In the genomic region with DNA sequence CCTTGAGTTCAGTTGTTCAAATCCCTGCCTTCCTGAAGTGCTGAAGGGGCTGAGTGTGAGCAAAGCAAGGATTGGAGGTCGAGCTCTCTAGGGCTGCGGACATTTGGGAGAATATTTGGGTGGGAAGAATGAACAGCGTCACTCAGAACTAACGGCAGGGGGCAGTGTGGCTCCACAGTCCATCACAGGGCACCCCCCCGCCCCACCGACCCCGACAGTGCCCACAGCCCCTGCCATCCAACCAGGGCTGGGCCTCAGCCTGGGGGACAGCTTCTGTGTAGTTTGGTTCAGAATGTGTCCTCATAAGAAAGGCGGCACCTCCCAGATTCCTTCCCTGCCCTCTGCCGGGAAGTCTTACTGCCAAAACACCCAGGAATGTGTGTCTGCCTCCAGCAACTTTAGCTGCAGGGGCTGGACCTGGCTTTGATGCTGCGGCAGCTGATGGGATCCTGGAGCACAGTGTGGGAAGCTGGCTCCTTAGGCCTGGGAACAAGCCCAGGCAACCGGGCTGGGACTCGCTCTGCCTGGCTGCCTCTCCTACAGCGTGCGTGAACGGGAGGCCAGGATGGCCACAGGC, we compare ENCODE assay signal across 9 cellular contexts.
DNase-seq lines count a peak whose midpoint lies in the region; ATAC-seq, FAIRE-seq and TF ChIP-seq lines count a peak whose summit lies in the region.
"Had no signal": no experiment of that assay in that cellular context is flagged by ENCODE, and none has a peak within 500 bp of the region (broad histone marks: within the 10 kb centered on the region; RNA-seq: fewer than 3 reads in every experiment).

No MANE protein-coding gene starts in this region.

- POLR2A ChIA-PET in K562 (lab: Yijun Ruan, JAX), result interaction anchor here (0.6 kb wide), 1 partner anchor 60 kb away, joined by 5 read pairs; no protein-coding TSS in a partner anchor

- H3K4me1 ChIP-seq in K562 (replicated peaks in 1 of 2; ENCODE audit: control insufficient read depth in 2 of 2, insufficient read depth in 2 of 2, low read length in 2 of 2), result no peaks in the 10 kb centered on the region
- H3K4me1 ChIP-seq in sigmoid colon, result peaks cover 0 to 50% (median 45%) of the 10 kb centered on the region in 4 donors
- H3K4me1 ChIP-seq: HAP-1 had no signal

- H2AFZ ChIP-seq in K562 (ENCODE audit: low read depth, low read length), result no peak overlapping the region

- peak; percentile 85 for FAIRE-seq in K562 (lab: Jason Lieb, UNC)

- peak; percentile 90 for ATAC-seq in K562
- ATAC-seq in HG02763 (IDR thresholded peaks at IDR 0.05; ENCODE audit: unreplicated experiment), result no peak
- no peak for ATAC-seq in HG03565 (IDR thresholded peaks at IDR 0.05; ENCODE audit: unreplicated experiment)

- H3K27me3 ChIP-seq in K562 (ENCODE audit: control insufficient read depth in 2 of 2, insufficient read depth in 2 of 2, low read length in 2 of 2) (peaks cover 16 to 54% of the 10 kb centered on the region in 2 experiments), sigmoid colon (no peaks in the 10 kb centered on the region)

- H3K4me3 ChIP-seq in K562 (no peak overlapping the region), sigmoid colon (peak overlapping the region in 1 of 4 donors; percentile 8)
- H3K4me3 ChIP-seq: HAP-1 had no signal

- TF ChIP-seq CTCF in K562 (IDR thresholded peaks at IDR 0.05 in 2 of 3, conservative IDR thresholded peaks at IDR 0.05 in 1 of 3; ENCODE audit: insufficient read depth in 2 of 3, low read depth in 1 of 3, low read length in 3 of 3) (peak; percentile 64 to 79 (median 71)), sigmoid colon (IDR thresholded peaks at IDR 0.05) (peak; percentile 66 to 92 (median 84))

- TF ChIP-seq EP300 in K562 (IDR thresholded peaks at IDR 0.05; ENCODE audit: low read length) (no peak), sigmoid colon (IDR thresholded peaks at IDR 0.05) (no peak)

- H3K9ac ChIP-seq in K562 (ENCODE audit: insufficient read depth in 1 of 2, low read depth in 2 of 2, low read length in 2 of 2), result no peak overlapping the region

- H3K9me3 ChIP-seq in K562 (replicated peaks; ENCODE audit: control insufficient read depth, insufficient read depth, low read depth, low read length), result no peaks in the 10 kb centered on the region
- H3K9me3 ChIP-seq in sigmoid colon, result no peaks in the 10 kb centered on the region
- H3K9me3 ChIP-seq: HAP-1 had no signal

- CTCF ChIA-PET in K562 (lab: Yijun Ruan, JAX; ENCODE audit: low intra/inter-chr PET ratio), result interaction anchor here (0.6 to 1.7 kb wide), 7 partner anchors 166 to 504 kb away, joined by 3 to 19 read pairs (median 4); no protein-coding TSS in a partner anchor

- H3K79me2 ChIP-seq in K562 (ENCODE audit: control insufficient read depth, insufficient read depth, low read length), result no peaks in the 10 kb centered on the region

- H3K27ac ChIP-seq in K562 (ENCODE audit: extremely low read depth, low read depth, low read length), result no peak overlapping the region
- peak overlapping the region; percentile 68 to 77 (median 72) for H3K27ac ChIP-seq in sigmoid colon

- no peak overlapping the region for H3K4me2 ChIP-seq in K562 (ENCODE audit: insufficient read depth, low read length)

- H3K9me1 ChIP-seq in K562 (ENCODE audit: control insufficient read depth, insufficient read depth, low read length), result no peaks in the 10 kb centered on the region

- H3K36me3 ChIP-seq in K562 (ENCODE audit: control insufficient read depth, insufficient read depth, low read length) (no peaks in the 10 kb centered on the region), sigmoid colon (no peaks in the 10 kb centered on the region)
- H3K36me3 ChIP-seq: HAP-1 had no signal

- in situ Hi-C loops in K562 (cut with MboI), result loop anchor here (5.0 to 10.0 kb wide), 2 partner anchors 170 to 502 kb away; no protein-coding TSS in a partner anchor

- TF ChIP-seq RAD21 in K562 (CRISPR knock-in tag; conservative IDR thresholded peaks at IDR 0.05 in 1 of 2, IDR thresholded peaks at IDR 0.05 in 1 of 2), result peak; percentile 45 to 74

- 13% methylated on average over 15 of the region's 15 CpGs for WGBS in K562 (ENCODE audit: insufficient coverage, low coverage, missing lambda C conversion rate)
- WGBS in sigmoid colon, 2 donors, result 28 to 33% methylated on average over 15 of the region's 15 CpGs

- H4K20me1 ChIP-seq in K562 (replicated peaks; ENCODE audit: control insufficient read depth, insufficient read depth, low read length), result peaks cover 7% of the 10 kb centered on the region; the same call in 1 of the 2 replicates

- intact Hi-C loops in K562 (cut with micrococcal nuclease), result loop anchor here (1.0 to 10.0 kb wide), 4 partner anchors 166 to 505 kb away; no protein-coding TSS in a partner anchor
- intact Hi-C loops in sigmoid colon (cut with DNase I), result loop anchor here (1.0 to 5.0 kb wide), 4 partner anchors 166 to 330 kb away; partner anchors contain the start of gene PRDM15

- peak; percentile 7 for DNase-seq in stimulated activated CD4-positive, alpha-beta T cell treated with anti-CD3 and anti-CD28 coated beads, Interleukin-12 subunit alpha, Interleukin-12 subunit beta, amount 100 ng/mL, for 4 hours
- no peak for DNase-seq in stimulated activated CD4-positive, alpha-beta T cell treated with anti-CD3 and anti-CD28 coated beads, Interleukin-4, amount 100 ng/mL, for 24 hours
- peak; percentile 24 for DNase-seq in NCI-H748 treated with DMSO at 0.1 percent for 48 hours (lab: John Stamatoyannopoulos, UW)
- DNase-seq in K562 (ENCODE audit: extremely low read depth in 1 of 4, low spot score in 3 of 4), result peak; percentile 52 to 76 (median 74)
- peak in 45 of 51 donors; percentile 6 to 84 (median 53) for DNase-seq in hypothalamus (lab: John Stamatoyannopoulos, UW)
- peak; percentile 91 for DNase-seq in sigmoid colon

- no peak for TF ChIP-seq POLR2A in K562 (conservative IDR thresholded peaks at IDR 0.05)
- TF ChIP-seq POLR2A in sigmoid colon (IDR thresholded peaks at IDR 0.05), result no peak

- no TSS peak for BruUV-seq in K562 (replicated peaks; lab: Mats Ljungman, UMichigan)

TF ChIP-seq in K562, 482 proteins besides CTCF, POLR2A, EP300 and RAD21:
- peak; percentile 30; the same call in 1 of the 2 replicates for TF ChIP-seq CREM (IDR thresholded peaks at IDR 0.05; ENCODE audit: low read depth)
- no peak for TF ChIP-seq CHD2 (IDR thresholded peaks at IDR 0.05; ENCODE audit: low read depth, low read length)
- TF ChIP-seq THRA (IDR thresholded peaks at IDR 0.05), result no peak
- peak; percentile 92 for TF ChIP-seq ZNF740 (CRISPR knock-in tag; IDR thresholded peaks at IDR 0.05)
- TF ChIP-seq ZNF740 (tag; IDR thresholded peaks at IDR 0.05), result peak in 1 of 2 experiments; percentile 77; a peak in 2 of 4 replicates
- no peak for TF ChIP-seq SLC30A9 (CRISPR knock-in tag; IDR thresholded peaks at IDR 0.05)
- TF ChIP-seq VEZF1 (CRISPR knock-in tag; IDR thresholded peaks at IDR 0.05), result peak; percentile 64
- peak; percentile 54; the same call in 1 of the 2 replicates for TF ChIP-seq SMC3 (conservative IDR thresholded peaks at IDR 0.05; ENCODE audit: insufficient read depth, low read depth, low read length)
- TF ChIP-seq MLLT1 (IDR thresholded peaks at IDR 0.05), result no peak
